Comparison of ENCODE assay signal across 15 cellular contexts in genomic region chr3:69032137-69032536, GRCh38. TPM values are rescaled to one million over a fixed set of nuclear protein-coding genes. Genes with fewer than 3 reads are reported as not detected.
DNase-seq lines count a peak whose midpoint lies in the region; ATAC-seq and TF ChIP-seq lines count a peak whose summit lies in the region.
"Had no signal": no experiment of that assay in that cellular context is flagged by ENCODE, and none has a peak within 500 bp of the region (broad histone marks: within the 10 kb centered on the region; RNA-seq: fewer than 3 reads in every experiment).

No MANE protein-coding gene starts in this region.

- H3K9me2 ChIP-seq in SK-N-SH, result no peaks in the 10 kb centered on the region

- H3K36me3 ChIP-seq in mammary epithelial cell (ENCODE audit: insufficient read depth, low read length) (peaks cover 48% of the 10 kb centered on the region), SK-N-SH (replicated peaks in 1 of 2; ENCODE audit: control insufficient read depth in 1 of 2, insufficient read depth in 2 of 2, low read length in 1 of 2) (peaks cover 74 to 76% of the 10 kb centered on the region in 2 experiments), H7 (replicated peaks; ENCODE audit: control insufficient read depth, insufficient read depth, low read length) (peaks cover 11% of the 10 kb centered on the region)

- no peak for TF ChIP-seq RAD21 in SK-N-SH (IDR thresholded peaks at IDR 0.05; ENCODE audit: low read length)

- H3K79me2 ChIP-seq in mammary epithelial cell (ENCODE audit: insufficient read depth, low read length) (no peaks in the 10 kb centered on the region), SK-N-SH (ENCODE audit: insufficient read depth) (peaks cover 44% of the 10 kb centered on the region)

- intact Hi-C loops in mammary epithelial cell (cut with micrococcal nuclease), result no loop called here
- intact Hi-C loops in MCF 10A (cut with micrococcal nuclease), result no loop called here

- 65% methylated on average over 2 of the region's 2 CpGs for WGBS in mammary epithelial cell (ENCODE audit: low coverage, missing lambda C conversion rate)
- 5% methylated on average over 2 of the region's 2 CpGs for WGBS in SK-N-SH (ENCODE audit: low lambda C conversion rate)

- H3K36me3 Mint-ChIP-seq in MCF 10A (ENCODE audit: insufficient read depth, unreplicated experiment), result peaks cover 93% of the 10 kb centered on the region
- H3K36me3 Mint-ChIP-seq in stimulated activated effector memory CD8-positive, alpha-beta T cell treated with anti-CD3 and anti-CD28 coated beads, Interleukin-12 subunit alpha, Interleukin-12 subunit beta, amount 100 ng/mL, for 72 hours, result peaks cover 100% of the 10 kb centered on the region

- H2AFZ ChIP-seq in mammary epithelial cell (ENCODE audit: low read depth, low read length) (no peak overlapping the region), SK-N-SH (ENCODE audit: low read depth) (no peak overlapping the region)

- H3K4me2 ChIP-seq in mammary epithelial cell (ENCODE audit: insufficient read depth, low read depth, low read length) (no peak overlapping the region), SK-N-SH (peak overlapping the region; percentile 62)
- H3K4me2 ChIP-seq: smooth muscle cell had no signal

- H3F3A ChIP-seq in SK-N-SH (replicated peaks; ENCODE audit: insufficient read depth), result peaks cover 57% of the 10 kb centered on the region

- H3K4me1 Mint-ChIP-seq in MCF 10A (ENCODE audit: insufficient read depth, unreplicated experiment), result no peaks in the 10 kb centered on the region
- peaks cover 17% of the 10 kb centered on the region for H3K4me1 Mint-ChIP-seq in stimulated activated effector memory CD8-positive, alpha-beta T cell treated with anti-CD3 and anti-CD28 coated beads, Interleukin-12 subunit alpha, Interleukin-12 subunit beta, amount 100 ng/mL, for 72 hours

- H3K9me3 Mint-ChIP-seq in MCF 10A (ENCODE audit: unreplicated experiment), result no peaks in the 10 kb centered on the region
- H3K9me3 Mint-ChIP-seq in stimulated activated effector memory CD8-positive, alpha-beta T cell treated with anti-CD3 and anti-CD28 coated beads, Interleukin-12 subunit alpha, Interleukin-12 subunit beta, amount 100 ng/mL, for 72 hours, result no peaks in the 10 kb centered on the region
- H3K9me3 Mint-ChIP-seq: natural killer cell had no signal

- dilution Hi-C loops in mammary epithelial cell (cut with HindIII; ENCODE audit: low sequenced_read_pairs), result no loop called here

- H3K4me3 Mint-ChIP-seq in MCF 10A (ENCODE audit: unreplicated experiment), result no peak overlapping the region
- no peak overlapping the region for H3K4me3 Mint-ChIP-seq in stimulated activated effector memory CD8-positive, alpha-beta T cell treated with anti-CD3 and anti-CD28 coated beads, Interleukin-12 subunit alpha, Interleukin-12 subunit beta, amount 100 ng/mL, for 72 hours
- H3K4me3 Mint-ChIP-seq: natural killer cell had no signal

- peak; percentile 71 to 79 for TF ChIP-seq EP300 in SK-N-SH (IDR thresholded peaks at IDR 0.05; ENCODE audit: borderline replicate concordance in 1 of 2, low read depth in 1 of 2, low read length in 1 of 2)

- H3K4me3 ChIP-seq in mammary epithelial cell (replicated peaks in 1 of 3; ENCODE audit: insufficient read depth in 1 of 3, low read depth in 2 of 3, low read length in 3 of 3) (no peak overlapping the region), SK-N-SH (ENCODE audit: low read depth in 2 of 2, low read length in 1 of 2) (no peak overlapping the region), epithelial cell of esophagus (ENCODE audit: low read length) (no peak overlapping the region), H7 (ENCODE audit: insufficient read depth, low read depth, low read length) (no peak overlapping the region)
- H3K4me3 ChIP-seq: adrenal gland, SJSA1, smooth muscle cell had no signal

- no peaks in the 10 kb centered on the region for H3K27me3 Mint-ChIP-seq in MCF 10A (ENCODE audit: insufficient read depth, unreplicated experiment)

- no peak overlapping the region for H3K27ac Mint-ChIP-seq in MCF 10A (ENCODE audit: low read depth, unreplicated experiment)
- H3K27ac Mint-ChIP-seq in stimulated activated effector memory CD8-positive, alpha-beta T cell treated with anti-CD3 and anti-CD28 coated beads, Interleukin-12 subunit alpha, Interleukin-12 subunit beta, amount 100 ng/mL, for 72 hours, result peak overlapping the region; percentile 59
- H3K27ac Mint-ChIP-seq: natural killer cell had no signal

- BruUV-seq in mammary epithelial cell (replicated peaks; lab: Mats Ljungman, UMichigan) (no TSS peak), MCF 10A (replicated peaks; lab: Mats Ljungman, UMichigan) (no TSS peak)

- H3K4me1 ChIP-seq in mammary epithelial cell (ENCODE audit: insufficient read depth, low read length), result no peaks in the 10 kb centered on the region
- peaks cover 0 to 20% of the 10 kb centered on the region in 2 experiments for H3K4me1 ChIP-seq in SK-N-SH (ENCODE audit: control insufficient read depth in 1 of 2, insufficient read depth in 2 of 2, low read depth in 1 of 2, low read length in 1 of 2)
- H3K4me1 ChIP-seq: adrenal gland, SJSA1 had no signal

- H3K27me3 ChIP-seq in mammary epithelial cell (ENCODE audit: insufficient read depth, low read length) (no peaks in the 10 kb centered on the region), SK-N-SH (ENCODE audit: insufficient read depth) (no peaks in the 10 kb centered on the region), H7 (ENCODE audit: control insufficient read depth, insufficient read depth, low read length) (no peaks in the 10 kb centered on the region)
- H3K27me3 ChIP-seq: adrenal gland, SJSA1 had no signal

- ATAC-seq in stimulated activated effector memory CD8-positive, alpha-beta T cell treated with anti-CD3 and anti-CD28 coated beads, Interleukin-12 subunit alpha, Interleukin-12 subunit beta, amount 100 ng/mL, for 72 hours, result peak; percentile 86
- no peak for ATAC-seq in HG02870 (IDR thresholded peaks at IDR 0.05; ENCODE audit: unreplicated experiment)
- ATAC-seq: natural killer cell had no signal

- POLR2A ChIA-PET in MCF 10A (lab: Yijun Ruan, JAX), result interaction anchor here (0.6 to 1.0 kb wide), 3 partner anchors 19 to 650 kb away, joined by 3 read pairs; partner anchors contain the start of gene EOGT
- POLR2A ChIA-PET in SK-N-SH (lab: Yijun Ruan, JAX), result interaction anchor here (1.0 kb wide), 1 partner anchor 20 kb away, joined by 3 read pairs; the partner anchor contains the start of gene TMF1

- H4K20me1 ChIP-seq in mammary epithelial cell (ENCODE audit: insufficient read depth, low read length), result no peaks in the 10 kb centered on the region
- H4K20me1 ChIP-seq in SK-N-SH (ENCODE audit: insufficient read depth), result no peaks in the 10 kb centered on the region

- no peak overlapping the region for H3K9ac ChIP-seq in mammary epithelial cell (ENCODE audit: insufficient read depth, low read length)
- H3K9ac ChIP-seq in SK-N-SH, result peak overlapping the region; percentile 46; the same call in 1 of the 2 replicates

- no peak overlapping the region for H3K27ac ChIP-seq in mammary epithelial cell (ENCODE audit: insufficient read depth, low read depth, low read length)
- H3K27ac ChIP-seq in SK-N-SH (ENCODE audit: low read depth in 2 of 2, low read length in 1 of 2), result peak overlapping the region; percentile 65 to 91
- H3K27ac ChIP-seq: adrenal gland, SJSA1 had no signal

- DNase-seq in mammary epithelial cell (peak; percentile 13), MCF 10A (ENCODE audit: unreplicated experiment) (no peak), SK-N-SH (peak; percentile 47), epithelial cell of esophagus (ENCODE audit: low read depth) (peak; percentile 63), H7 (no peak), RPMI8226 (no peak)
- DNase-seq in stimulated activated effector memory CD8-positive, alpha-beta T cell treated with anti-CD3 and anti-CD28 coated beads, Interleukin-12 subunit alpha, Interleukin-12 subunit beta, amount 100 ng/mL, for 72 hours (ENCODE audit: low spot score in 2 of 2), result no peak
- DNase-seq: adrenal gland, natural killer cell, NCI-H2029 treated with DMSO at 0.1 percent for 48 hours, NCI-H524, posterior cingulate gyrus had no signal

- in situ Hi-C loops in mammary epithelial cell (cut with MboI; ENCODE audit: low sequenced_read_pairs in 2 of 2), result no loop called here

- CTCF ChIA-PET in mammary epithelial cell (lab: Charles Lee; ENCODE audit: low non-redundant PET), result no interaction called here
- CTCF ChIA-PET in MCF 10A (lab: Yijun Ruan, JAX), result interaction anchor here (0.7 to 1.3 kb wide), 5 partner anchors 9 to 42 kb away, joined by 3 to 5 read pairs (median 3); no protein-coding TSS in a partner anchor
- CTCF ChIA-PET in SK-N-SH (lab: Yijun Ruan, JAX), result interaction anchor here (0.9 to 1.2 kb wide), 2 partner anchors 12 kb away, joined by 3 read pairs; no protein-coding TSS in a partner anchor

- H3K9me3 ChIP-seq in mammary epithelial cell (replicated peaks; ENCODE audit: insufficient read depth, low read length) (no peaks in the 10 kb centered on the region), SK-N-SH (no peaks in the 10 kb centered on the region)
- H3K9me3 ChIP-seq: adrenal gland, SJSA1 had no signal

- TF ChIP-seq CTCF in mammary epithelial cell (conservative IDR thresholded peaks at IDR 0.05 in 1 of 2, IDR thresholded peaks at IDR 0.05 in 1 of 2; ENCODE audit: extremely low read depth in 1 of 2, insufficient read depth in 1 of 2, low read depth in 1 of 2, low read length in 2 of 2), result no peak
- TF ChIP-seq CTCF in MCF 10A (IDR thresholded peaks at IDR 0.05; ENCODE audit: unreplicated experiment), result no peak
- no peak for TF ChIP-seq CTCF in SK-N-SH (IDR thresholded peaks at IDR 0.05)
- no peak for TF ChIP-seq CTCF in epithelial cell of esophagus (IDR thresholded peaks at IDR 0.05; ENCODE audit: insufficient read depth, low read depth, low read length, missing control alignments)

RNA-seq across cellular contexts. Expression of gene EOGT, which starts 18.7 kb away (rescaled TPM):
- total RNA-seq in mammary epithelial cell (100 to 1,000 TPM in 1 of 2 donors, 10 to 100 TPM in 1; 52.4 to 194 TPM), MCF 10A (2022) (40.9 and 41.7 TPM in 2 replicates)
- polyA plus RNA-seq in mammary epithelial cell (28.8 TPM), SK-N-SH (2012; rRNA removed) (6.0 and 7.8 TPM in 2 replicates)
- polyA minus RNA-seq in mammary epithelial cell, result 38.8 TPM
- polyA plus RNA-seq in SK-N-SH (2012; cell fraction: cytosol; rRNA removed), result 8.0 and 9.7 TPM in 2 replicates
- polyA plus RNA-seq in SK-N-SH (2012; cell fraction: nucleus; rRNA removed), result 9.8 and 13.5 TPM in 2 replicates
- total RNA-seq in H7 (2014; rRNA removed; shearing (Covaris generic)), result 36.5 and 51.9 TPM in 2 replicates

RNA-seq across cellular contexts. Expression of gene TMF1, which starts 20.0 kb away (rescaled TPM):
- 10 to 100 TPM; 35.4 to 46.3 TPM for total RNA-seq in mammary epithelial cell
- 11.9 TPM for polyA plus RNA-seq in mammary epithelial cell
- polyA minus RNA-seq in mammary epithelial cell, result 12.4 TPM
- total RNA-seq in MCF 10A (2022), result 50.2 and 52.4 TPM in 2 replicates
- 3.2 and 4.3 TPM in 2 replicates for polyA plus RNA-seq in SK-N-SH (2012; rRNA removed)
- polyA plus RNA-seq in SK-N-SH (2012; cell fraction: cytosol; rRNA removed), result 4.8 and 5.7 TPM in 2 replicates
- 5.4 and 9.2 TPM in 2 replicates for polyA plus RNA-seq in SK-N-SH (2012; cell fraction: nucleus; rRNA removed)
- 8.9 and 15.3 TPM in 2 replicates for total RNA-seq in H7 (2014; rRNA removed; shearing (Covaris generic))

RNA-seq across cellular contexts. Expression of gene UBA3, which starts 48.0 kb away (rescaled TPM):
- total RNA-seq in mammary epithelial cell (10 to 100 TPM; 70.0 to 76.1 TPM), MCF 10A (2022) (41.1 and 57.8 TPM in 2 replicates)
- polyA plus RNA-seq in mammary epithelial cell (47.7 TPM), SK-N-SH (2012; rRNA removed) (43.0 and 62.0 TPM in 2 replicates)
- 44.1 TPM for polyA minus RNA-seq in mammary epithelial cell
- polyA plus RNA-seq in SK-N-SH (2012; cell fraction: cytosol; rRNA removed), result 53.5 and 64.1 TPM in 2 replicates
- 50.1 and 92.6 TPM in 2 replicates for polyA plus RNA-seq in SK-N-SH (2012; cell fraction: nucleus; rRNA removed)
- total RNA-seq in H7 (2014; rRNA removed; shearing (Covaris generic)), result 81.2 and 94.7 TPM in 2 replicates

RNA-seq across cellular contexts. Expression of gene ARL6IP5, which starts 52.6 kb away (rescaled TPM):
- total RNA-seq in mammary epithelial cell (100 to 1,000 TPM in 1 of 2 donors, 10 to 100 TPM in 1; 74.7 to 116 TPM), MCF 10A (2022) (50.0 and 81.6 TPM in 2 replicates)
- polyA plus RNA-seq in mammary epithelial cell (77.6 TPM), SK-N-SH (2012; rRNA removed) (64.6 and 90.7 TPM in 2 replicates)
- polyA minus RNA-seq in mammary epithelial cell, result 96.9 TPM
- polyA plus RNA-seq in SK-N-SH (2012; cell fraction: cytosol; rRNA removed), result 101 and 122 TPM in 2 replicates
- 24.8 and 38.2 TPM in 2 replicates for polyA plus RNA-seq in SK-N-SH (2012; cell fraction: nucleus; rRNA removed)
- total RNA-seq in H7 (2014; rRNA removed; shearing (Covaris generic)), result 19.0 and 20.9 TPM in 2 replicates

Comparison
In these comparisons a context has a peak if more than half of its experiments do, and no peak if none do; other contexts are left out.
1. DNase-seq: peak in mammary epithelial cell (single experiment), SK-N-SH (single experiment) and epithelial cell of esophagus (single experiment); none in MCF 10A (single experiment), stimulated activated effector memory CD8-positive, alpha-beta T cell treated with anti-CD3 and anti-CD28 coated beads, Interleukin-12 subunit alpha, Interleukin-12 subunit beta, amount 100 ng/mL, for 72 hours (0 of 2), H7 (single experiment) and RPMI8226 (single experiment).